In the genomic region with DNA sequence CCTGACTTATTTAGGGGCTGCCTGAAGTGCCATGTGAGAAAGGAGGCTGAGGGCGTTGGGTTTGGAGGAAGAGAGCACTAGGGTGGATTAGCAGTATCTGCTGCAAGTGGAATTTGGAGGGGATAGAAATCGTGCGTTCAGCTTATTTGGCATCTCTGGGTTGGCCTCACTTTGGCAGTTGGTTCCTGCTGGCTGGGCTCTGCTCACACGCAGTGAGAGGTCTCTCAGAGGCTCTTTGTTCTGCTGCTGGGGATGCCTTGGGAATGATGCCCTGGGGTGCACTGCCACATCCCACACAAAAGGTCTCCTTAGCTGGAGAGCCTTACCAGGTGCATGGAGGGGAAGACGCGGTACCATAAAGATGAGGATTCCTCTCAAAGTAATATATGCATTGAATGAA, we compare ENCODE assay signal across 2 cellular contexts.
TF ChIP-seq lines count a peak whose summit lies in the region.

No MANE protein-coding gene starts in this region.

TF ChIP-seq in GM23338, 12 proteins besides CTCF, POLR2A, EP300 and RAD21 (continues in another document):
- TF ChIP-seq POLR2AphosphoS5 (IDR thresholded peaks at IDR 0.05; ENCODE audit: low read depth) (no peak), CREB1 (CRISPR knock-in tag; IDR thresholded peaks at IDR 0.05; ENCODE audit: low read depth) (no peak), EZH2phosphoT487 (IDR thresholded peaks at IDR 0.05; ENCODE audit: unreplicated experiment) (no peak), ZNF114 (CRISPR knock-in tag; IDR thresholded peaks at IDR 0.05) (no peak), ZNF331 (CRISPR knock-in tag; IDR thresholded peaks at IDR 0.05; ENCODE audit: low read depth) (no peak), EZH2 (IDR thresholded peaks at IDR 0.05; ENCODE audit: low read depth, unreplicated experiment) (no peak), NANOG (IDR thresholded peaks at IDR 0.05; ENCODE audit: borderline replicate concordance) (no peak), JUNB (IDR thresholded peaks at IDR 0.05; ENCODE audit: unreplicated experiment) (no peak), STAT1 (IDR thresholded peaks at IDR 0.05; ENCODE audit: unreplicated experiment) (no peak)
- TF ChIP-seq, protein P1, sequence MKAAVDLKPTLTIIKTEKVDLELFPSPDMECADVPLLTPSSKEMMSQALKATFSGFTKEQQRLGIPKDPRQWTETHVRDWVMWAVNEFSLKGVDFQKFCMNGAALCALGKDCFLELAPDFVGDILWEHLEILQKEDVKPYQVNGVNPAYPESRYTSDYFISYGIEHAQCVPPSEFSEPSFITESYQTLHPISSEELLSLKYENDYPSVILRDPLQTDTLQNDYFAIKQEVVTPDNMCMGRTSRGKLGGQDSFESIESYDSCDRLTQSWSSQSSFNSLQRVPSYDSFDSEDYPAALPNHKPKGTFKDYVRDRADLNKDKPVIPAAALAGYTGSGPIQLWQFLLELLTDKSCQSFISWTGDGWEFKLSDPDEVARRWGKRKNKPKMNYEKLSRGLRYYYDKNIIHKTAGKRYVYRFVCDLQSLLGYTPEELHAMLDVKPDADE (IDR thresholded peaks at IDR 0.05) = no peak
- TF ChIP-seq, protein P2, sequence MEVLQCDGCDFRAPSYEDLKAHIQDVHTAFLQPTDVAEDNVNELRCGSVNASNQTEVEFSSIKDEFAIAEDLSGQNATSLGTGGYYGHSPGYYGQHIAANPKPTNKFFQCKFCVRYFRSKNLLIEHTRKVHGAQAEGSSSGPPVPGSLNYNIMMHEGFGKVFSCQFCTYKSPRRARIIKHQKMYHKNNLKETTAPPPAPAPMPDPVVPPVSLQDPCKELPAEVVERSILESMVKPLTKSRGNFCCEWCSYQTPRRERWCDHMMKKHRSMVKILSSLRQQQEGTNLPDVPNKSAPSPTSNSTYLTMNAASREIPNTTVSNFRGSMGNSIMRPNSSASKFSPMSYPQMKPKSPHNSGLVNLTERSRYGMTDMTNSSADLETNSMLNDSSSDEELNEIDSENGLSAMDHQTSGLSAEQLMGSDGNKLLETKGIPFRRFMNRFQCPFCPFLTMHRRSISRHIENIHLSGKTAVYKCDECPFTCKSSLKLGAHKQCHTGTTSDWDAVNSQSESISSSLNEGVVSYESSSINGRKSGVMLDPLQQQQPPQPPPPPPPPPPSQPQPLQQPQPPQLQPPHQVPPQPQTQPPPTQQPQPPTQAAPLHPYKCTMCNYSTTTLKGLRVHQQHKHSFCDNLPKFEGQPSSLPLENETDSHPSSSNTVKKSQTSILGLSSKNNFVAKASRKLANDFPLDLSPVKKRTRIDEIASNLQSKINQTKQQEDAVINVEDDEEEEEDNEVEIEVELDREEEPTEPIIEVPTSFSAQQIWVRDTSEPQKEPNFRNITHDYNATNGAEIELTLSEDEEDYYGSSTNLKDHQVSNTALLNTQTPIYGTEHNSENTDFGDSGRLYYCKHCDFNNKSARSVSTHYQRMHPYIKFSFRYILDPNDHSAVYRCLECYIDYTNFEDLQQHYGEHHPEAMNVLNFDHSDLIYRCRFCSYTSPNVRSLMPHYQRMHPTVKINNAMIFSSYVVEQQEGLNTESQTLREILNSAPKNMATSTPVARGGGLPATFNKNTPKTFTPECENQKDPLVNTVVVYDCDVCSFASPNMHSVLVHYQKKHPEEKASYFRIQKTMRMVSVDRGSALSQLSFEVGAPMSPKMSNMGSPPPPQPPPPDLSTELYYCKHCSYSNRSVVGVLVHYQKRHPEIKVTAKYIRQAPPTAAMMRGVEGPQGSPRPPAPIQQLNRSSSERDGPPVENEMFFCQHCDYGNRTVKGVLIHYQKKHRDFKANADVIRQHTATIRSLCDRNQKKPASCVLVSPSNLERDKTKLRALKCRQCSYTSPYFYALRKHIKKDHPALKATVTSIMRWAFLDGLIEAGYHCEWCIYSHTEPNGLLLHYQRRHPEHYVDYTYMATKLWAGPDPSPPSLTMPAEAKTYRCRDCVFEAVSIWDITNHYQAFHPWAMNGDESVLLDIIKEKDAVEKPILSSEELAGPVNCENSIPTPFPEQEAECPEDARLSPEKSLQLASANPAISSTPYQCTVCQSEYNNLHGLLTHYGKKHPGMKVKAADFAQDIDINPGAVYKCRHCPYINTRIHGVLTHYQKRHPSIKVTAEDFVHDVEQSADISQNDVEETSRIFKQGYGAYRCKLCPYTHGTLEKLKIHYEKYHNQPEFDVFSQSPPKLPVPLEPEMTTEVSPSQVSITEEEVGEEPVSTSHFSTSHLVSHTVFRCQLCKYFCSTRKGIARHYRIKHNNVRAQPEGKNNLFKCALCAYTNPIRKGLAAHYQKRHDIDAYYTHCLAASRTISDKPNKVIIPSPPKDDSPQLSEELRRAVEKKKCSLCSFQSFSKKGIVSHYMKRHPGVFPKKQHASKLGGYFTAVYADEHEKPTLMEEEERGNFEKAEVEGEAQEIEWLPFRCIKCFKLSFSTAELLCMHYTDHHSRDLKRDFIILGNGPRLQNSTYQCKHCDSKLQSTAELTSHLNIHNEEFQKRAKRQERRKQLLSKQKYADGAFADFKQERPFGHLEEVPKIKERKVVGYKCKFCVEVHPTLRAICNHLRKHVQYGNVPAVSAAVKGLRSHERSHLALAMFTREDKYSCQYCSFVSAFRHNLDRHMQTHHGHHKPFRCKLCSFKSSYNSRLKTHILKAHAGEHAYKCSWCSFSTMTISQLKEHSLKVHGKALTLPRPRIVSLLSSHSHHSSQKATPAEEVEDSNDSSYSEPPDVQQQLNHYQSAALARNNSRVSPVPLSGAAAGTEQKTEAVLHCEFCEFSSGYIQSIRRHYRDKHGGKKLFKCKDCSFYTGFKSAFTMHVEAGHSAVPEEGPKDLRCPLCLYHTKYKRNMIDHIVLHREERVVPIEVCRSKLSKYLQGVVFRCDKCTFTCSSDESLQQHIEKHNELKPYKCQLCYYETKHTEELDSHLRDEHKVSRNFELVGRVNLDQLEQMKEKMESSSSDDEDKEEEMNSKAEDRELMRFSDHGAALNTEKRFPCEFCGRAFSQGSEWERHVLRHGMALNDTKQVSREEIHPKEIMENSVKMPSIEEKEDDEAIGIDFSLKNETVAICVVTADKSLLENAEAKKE (CRISPR knock-in tag; IDR thresholded peaks at IDR 0.05) = no peak

TF ChIP-seq in H1, 55 proteins besides CTCF, POLR2A, EP300 and RAD21:
- TF ChIP-seq EGR1 (IDR thresholded peaks at IDR 0.05; ENCODE audit: borderline replicate concordance, low read depth, low read length) (no peak), SP1 (IDR thresholded peaks at IDR 0.05; ENCODE audit: low read depth, low read length) (no peak), BCL11A (IDR thresholded peaks at IDR 0.05; ENCODE audit: low read depth in 2 of 2, low read length in 2 of 2) (no peak), KDM4A (IDR thresholded peaks at IDR 0.05; ENCODE audit: low read depth, low read length, severe bottlenecking) (no peak), YY1 (IDR thresholded peaks at IDR 0.05; ENCODE audit: low read depth, low read length) (no peak), TAF1 (IDR thresholded peaks at IDR 0.05; ENCODE audit: low read depth, low read length) (no peak), NRF1 (IDR thresholded peaks at IDR 0.05; ENCODE audit: low read depth, low read length) (no peak), CREB1 (IDR thresholded peaks at IDR 0.05) (no peak), BRCA1 (IDR thresholded peaks at IDR 0.05; ENCODE audit: low read depth, low read length) (no peak), ZNF274 (IDR thresholded peaks at IDR 0.05; ENCODE audit: borderline replicate concordance, extremely low read depth, low read length) (no peak), CBX8 (IDR thresholded peaks at IDR 0.05; ENCODE audit: borderline replicate concordance, low read depth, low read length) (no peak), SIX5 (IDR thresholded peaks at IDR 0.05; ENCODE audit: low read depth, low read length) (no peak), GTF2F1 (IDR thresholded peaks at IDR 0.05; ENCODE audit: borderline replicate concordance, low read depth, low read length) (no peak), CHD1 (IDR thresholded peaks at IDR 0.05; ENCODE audit: low read depth, low read length) (no peak)
- TF ChIP-seq, protein P3, sequence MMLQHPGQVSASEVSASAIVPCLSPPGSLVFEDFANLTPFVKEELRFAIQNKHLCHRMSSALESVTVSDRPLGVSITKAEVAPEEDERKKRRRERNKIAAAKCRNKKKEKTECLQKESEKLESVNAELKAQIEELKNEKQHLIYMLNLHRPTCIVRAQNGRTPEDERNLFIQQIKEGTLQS (IDR thresholded peaks at IDR 0.05; ENCODE audit: insufficient read depth, low read depth, low read length) = no peak
